ENCODE assay signal across 18 cellular contexts in genomic region chr6:100261486-100261885, GRCh38.
DNase-seq lines count a peak whose midpoint lies in the region; ATAC-seq and TF ChIP-seq lines count a peak whose summit lies in the region.
"Had no signal": no experiment of that assay in that cellular context is flagged by ENCODE, and none has a peak within 500 bp of the region (broad histone marks: within the 10 kb centered on the region; RNA-seq: fewer than 3 reads in every experiment).

No MANE protein-coding gene starts in this region.

- no peaks in the 10 kb centered on the region for H3K9me3 ChIP-seq in HCT116 (ENCODE audit: control insufficient read depth in 1 of 2, insufficient read depth in 1 of 2, low read depth in 1 of 2, low read length in 2 of 2)
- H3K9me3 ChIP-seq: A549 had no signal

- no TSS peak for BruUV-seq in HCT116 (replicated peaks; lab: Mats Ljungman, UMichigan)

- TF ChIP-seq RAD21 in HCT116 (IDR thresholded peaks at IDR 0.05; ENCODE audit: low read depth), result no peak

- RAD21 ChIA-PET in HCT116 (lab: Charles Lee; ENCODE audit: low non-redundant PET in 1 of 2, low total read pairs in 2 of 2, uncharacterized antibody in 2 of 2, unreplicated experiment in 2 of 2), result no interaction called here

- H3K27ac ChIP-seq in HCT116 (ENCODE audit: low read depth, low read length) (no peak overlapping the region), dorsolateral prefrontal cortex (no peak overlapping the region)

- no peaks in the 10 kb centered on the region for H3K36me3 ChIP-seq in HCT116 (ENCODE audit: control insufficient read depth in 1 of 2, insufficient read depth in 2 of 2, low read length in 2 of 2)

- H3K4me1 ChIP-seq in HCT116 (ENCODE audit: control insufficient read depth in 1 of 2, insufficient read depth in 2 of 2, low read length in 2 of 2), result peaks cover 0 to 14% of the 10 kb centered on the region in 2 experiments; a peak in 1 of 4 replicates

- H2AFZ ChIP-seq in HCT116 (ENCODE audit: low read depth, low read length, poor library complexity, severe bottlenecking), result peak overlapping the region; percentile 13

- no peaks in the 10 kb centered on the region for H4K20me1 ChIP-seq in HCT116 (ENCODE audit: insufficient read depth)

- no peak for TF ChIP-seq CTCF in HCT116 (IDR thresholded peaks at IDR 0.05 in 2 of 3, conservative IDR thresholded peaks at IDR 0.05 in 1 of 3; ENCODE audit: borderline replicate concordance in 1 of 3, insufficient read depth in 1 of 3, low read depth in 2 of 3, low read length in 2 of 3)
- no peak for TF ChIP-seq CTCF in dorsolateral prefrontal cortex (IDR thresholded peaks at IDR 0.05 in 54 of 56, conservative IDR thresholded peaks at IDR 0.05 in 2 of 56; ENCODE audit: low read depth in 1 of 56, partially characterized antibody in 56 of 56)

- no peaks in the 10 kb centered on the region for H3K27me3 ChIP-seq in HCT116 (ENCODE audit: insufficient read depth, low read length)
- peaks cover 0 to 6% (median 0%) of the 10 kb centered on the region in 45 donors for H3K27me3 ChIP-seq in dorsolateral prefrontal cortex

- CTCF ChIA-PET in HCT116 (lab: Charles Lee), result no interaction called here

- no peaks in the 10 kb centered on the region for H3K79me2 ChIP-seq in HCT116 (ENCODE audit: insufficient read depth, low read length)

- ATAC-seq in HCT116 (no peak), HG03280 (IDR thresholded peaks at IDR 0.05; ENCODE audit: unreplicated experiment) (no peak)
- ATAC-seq: A549, Panc1, Right ventricle myocardium inferior had no signal

- TF ChIP-seq POLR2A in HCT116 (IDR thresholded peaks at IDR 0.05; ENCODE audit: borderline replicate concordance, extremely low read depth, insufficient read depth, insufficient read length), result no peak

- H3K9me2 ChIP-seq in HCT116 (ENCODE audit: insufficient read depth), result no peaks in the 10 kb centered on the region

- POLR2A ChIA-PET in HCT116 (lab: Charles Lee), result no interaction called here

- H3K4me3 ChIP-seq in HCT116 (replicated peaks in 1 of 2; ENCODE audit: low read depth in 1 of 2, low read length in 2 of 2), result no peak overlapping the region
- H3K4me3 ChIP-seq in dorsolateral prefrontal cortex, result no peak overlapping the region
- H3K4me3 ChIP-seq: A549 had no signal

- no peak overlapping the region for H3K9ac ChIP-seq in HCT116 (ENCODE audit: low read length)

- intact Hi-C loops in HCT116 (cut with micrococcal nuclease) (no loop called here), dorsolateral prefrontal cortex (cut with DNase I) (no loop called here)

- DNase-seq in AML-193 (lab: John Stamatoyannopoulos, UW) (peak; percentile 82), HCT116 (ENCODE audit: low read depth, low spot score) (no peak), NCI-H774 (lab: John Stamatoyannopoulos, UW) (peak; percentile 32), SIG-M5 treated with dmso at 0.1 percent for 504 hours (lab: John Stamatoyannopoulos, UW; ENCODE audit: unreplicated experiment) (peak; percentile 89), dorsolateral prefrontal cortex (no peak), D341Med (ENCODE audit: low spot score) (no peak)
- DNase-seq in activated CD8-positive, alpha-beta memory T cell treated with anti-CD3 and anti-CD28 coated beads, Interleukin-2, amount 50 U/mL, for 4 hours, result no peak
- DNase-seq: CD4-positive, CD25-positive, alpha-beta regulatory T cell; DMS79 treated with DMSO at 0.1 percent for 48 hours; GDM1; H7; NCI-H1930; NCI-H2171 treated with DMSO at 0.1 percent for 48 hours; SW 1271 had no signal

- no peak overlapping the region for H3K4me2 ChIP-seq in HCT116 (ENCODE audit: low read length)
- H3K4me2 ChIP-seq: A549 had no signal

TF ChIP-seq in HCT116, 20 proteins besides CTCF, POLR2A, EP300 and RAD21:
- no peak for TF ChIP-seq ZNF274 (IDR thresholded peaks at IDR 0.05; ENCODE audit: low read depth, low read length)
TF ChIP-seq in HCT116: peak in this region for 0.

Comparison
In these comparisons a context has a peak if more than half of its experiments do, and no peak if none do; other contexts are left out.
1. DNase-seq: peak in AML-193 (2 of 2), NCI-H774 (single experiment) and SIG-M5 treated with dmso at 0.1 percent for 504 hours (single experiment); none in HCT116 (single experiment), activated CD8-positive, alpha-beta memory T cell treated with anti-CD3 and anti-CD28 coated beads, Interleukin-2, amount 50 U/mL, for 4 hours (single experiment), dorsolateral prefrontal cortex (0 of 10) and D341Med (single experiment).